25 cellular contexts compared by ENCODE assay signal in the genomic region with DNA sequence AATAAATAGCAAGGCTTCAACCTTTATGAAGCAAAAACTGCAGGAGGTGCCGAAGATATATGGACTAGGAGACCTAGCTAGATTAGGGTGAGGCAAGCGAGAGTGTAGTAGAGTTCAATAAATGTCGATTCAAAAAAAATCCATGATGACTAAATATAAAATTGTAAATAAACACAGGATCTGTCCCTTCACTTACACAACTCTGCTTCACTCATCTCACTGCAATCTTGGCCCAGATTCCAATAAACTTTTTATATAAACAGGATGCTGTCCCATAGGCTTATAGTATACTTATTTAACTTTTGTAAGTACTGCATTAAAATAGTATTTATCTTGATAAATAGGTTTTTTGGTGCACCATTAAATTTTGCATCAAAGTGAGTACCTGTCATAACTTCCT.
DNase-seq lines count a peak whose midpoint lies in the region; ATAC-seq, FAIRE-seq and TF ChIP-seq lines count a peak whose summit lies in the region.
"Had no signal": no experiment of that assay in that cellular context is flagged by ENCODE, and none has a peak within 500 bp of the region (broad histone marks: within the 10 kb centered on the region; RNA-seq: fewer than 3 reads in every experiment).

No MANE protein-coding gene starts in this region.

- peaks cover 9 to 11% of the 10 kb centered on the region in 2 experiments; a peak in 4 of 5 replicates for H3K9me3 Mint-ChIP-seq in H9

- no peak overlapping the region for H2BK20ac ChIP-seq in H9 (ENCODE audit: low read depth, low read length, poor library complexity, severe bottlenecking)
- H2BK20ac ChIP-seq in IMR-90 (ENCODE audit: low read depth, low read length), result no peak overlapping the region

- H3K79me1 ChIP-seq in H9 (ENCODE audit: insufficient read depth, low read depth, low read length, poor library complexity, severe bottlenecking) (no peaks in the 10 kb centered on the region), IMR-90 (ENCODE audit: low read depth in 1 of 2, low read length in 2 of 2) (no peaks in the 10 kb centered on the region)

- H4K20me1 ChIP-seq in H9 (ENCODE audit: control insufficient read depth, insufficient read depth, insufficient read length) (no peaks in the 10 kb centered on the region), IMR-90 (ENCODE audit: insufficient read depth, low read length) (no peaks in the 10 kb centered on the region)
- H4K20me1 ChIP-seq: BLaER1 treated with 17β-estradiol and CSF1 and Interleukin-3, amounts not matched to agents 10 nM and 100 nM had no signal

- no peak overlapping the region for H3K4me3 Mint-ChIP-seq in H9
- H3K4me3 Mint-ChIP-seq: CD14-positive monocyte; CD4-positive, alpha-beta T cell; CD8-positive, alpha-beta memory T cell; GM23338 had no signal

- H4K91ac ChIP-seq in H9 (ENCODE audit: insufficient read length, low read depth, low read length), result no peak overlapping the region
- no peak overlapping the region for H4K91ac ChIP-seq in IMR-90 (ENCODE audit: insufficient read depth, low read depth, low read length)

- H3K23me2 ChIP-seq in H9 (ENCODE audit: insufficient read length, low read depth, low read length, poor library complexity, severe bottlenecking), result no peaks in the 10 kb centered on the region

- H4K8ac ChIP-seq in H9 (replicated peaks; ENCODE audit: insufficient read length, low read depth, low read length) (no peak overlapping the region), IMR-90 (ENCODE audit: low read depth in 2 of 2, low read length in 2 of 2) (no peak overlapping the region)

- peaks cover 0 to 14% (median 9%) of the 10 kb centered on the region in 3 experiments; a peak in 6 of 7 replicates for H3K36me3 Mint-ChIP-seq in H9 (ENCODE audit: insufficient read depth in 1 of 3, low read depth in 3 of 3)
- H3K36me3 Mint-ChIP-seq: CD14-positive monocyte; CD8-positive, alpha-beta memory T cell had no signal

- H3K4me1 Mint-ChIP-seq in H9, result peaks cover 10 to 21% of the 10 kb centered on the region in 2 experiments
- H3K4me1 Mint-ChIP-seq: CD14-positive monocyte; CD8-positive, alpha-beta memory T cell had no signal

- no peak overlapping the region for H3T11ph ChIP-seq in H9 (ENCODE audit: low read length)

- peak; percentile 48; the same call in 1 of the 2 replicates for ATAC-seq in IMR-90 (ENCODE audit: low read depth)
- ATAC-seq in HG03520 (IDR thresholded peaks at IDR 0.05; ENCODE audit: unreplicated experiment), result no peak
- ATAC-seq: A549, GM12878 had no signal

- TF ChIP-seq RAD21 in IMR-90 (IDR thresholded peaks at IDR 0.05; ENCODE audit: low read length), result no peak

- H3K23ac ChIP-seq in H9 (ENCODE audit: insufficient read length, low read depth, low read length) (no peak overlapping the region), IMR-90 (ENCODE audit: low read depth, low read length) (no peak overlapping the region)

- WGBS in H9 (ENCODE audit: extremely low coverage, insufficient read length, low lambda C conversion rate), result no CpG with 5 or more reads among the region's 3 CpGs
- no CpG with 5 or more reads among the region's 3 CpGs for WGBS in IMR-90 (ENCODE audit: extremely low coverage in 2 of 2, insufficient read length in 1 of 2), 2 experiments
- WGBS in small intestine, 3 donors, result 70 to 81% (median 80%) methylated on average over 3 of the region's 3 CpGs

- H3K9ac ChIP-seq in H9 (ENCODE audit: extremely low read depth, insufficient read length, low read length), result no peak overlapping the region
- H3K9ac ChIP-seq in IMR-90 (ENCODE audit: low read depth, low read length), result no peak overlapping the region
- H3K9ac ChIP-seq: BLaER1 treated with 17β-estradiol and CSF1 and Interleukin-3, amounts not matched to agents 10 nM and 100 nM had no signal

- CTCF ChIA-PET in IMR-90 (lab: Yijun Ruan, JAX), result no interaction called here

- H3K4me3 ChIP-seq in IMR-90 (ENCODE audit: insufficient read depth, low read depth, low read length), result no peak overlapping the region
- no peak overlapping the region for H3K4me3 ChIP-seq in choroid plexus epithelial cell (ENCODE audit: low read depth, low read length)
- no peak overlapping the region for H3K4me3 ChIP-seq in fibroblast of villous mesenchyme (ENCODE audit: low read depth, low read length)
- H3K4me3 ChIP-seq in small intestine (ENCODE audit: low read depth in 1 of 2, low read length in 2 of 2), result no peak overlapping the region
- H3K4me3 ChIP-seq: A549; BLaER1 treated with 17β-estradiol and CSF1 and Interleukin-3, amounts not matched to agents 10 nM and 100 nM; GM12878; GM23338; HAP-1 had no signal

- H3K56ac ChIP-seq in H9 (ENCODE audit: insufficient read length, low read depth, low read length) (no peak overlapping the region), IMR-90 (ENCODE audit: extremely low read depth, insufficient read depth, low read length) (no peak overlapping the region)

- no peaks in the 10 kb centered on the region for H3K36me3 ChIP-seq in IMR-90 (ENCODE audit: control insufficient read depth, insufficient read depth, low read length)
- no peaks in the 10 kb centered on the region for H3K36me3 ChIP-seq in small intestine (ENCODE audit: control insufficient read depth in 2 of 2, insufficient read depth in 2 of 2, low read length in 2 of 2)
- H3K36me3 ChIP-seq: BE2C; BLaER1 treated with 17β-estradiol and CSF1 and Interleukin-3, amounts not matched to agents 10 nM and 100 nM; HAP-1 had no signal

- TF ChIP-seq POLR2A in IMR-90 (IDR thresholded peaks at IDR 0.05; ENCODE audit: low read depth, low read length), result no peak

- H3K27ac Mint-ChIP-seq in H9, result no peak overlapping the region
- H3K27ac Mint-ChIP-seq: CD14-positive monocyte; CD4-positive, alpha-beta T cell; CD8-positive, alpha-beta memory T cell had no signal

- H3K4me2 ChIP-seq in H9 (ENCODE audit: insufficient read depth, insufficient read length, low read length) (no peak overlapping the region), IMR-90 (ENCODE audit: low read depth, low read length) (no peak overlapping the region)
- H3K4me2 ChIP-seq: A549; BLaER1 treated with 17β-estradiol and CSF1 and Interleukin-3, amounts not matched to agents 10 nM and 100 nM; GM23338 had no signal

- H2BK15ac ChIP-seq in H9 (ENCODE audit: low read depth, low read length), result no peak overlapping the region
- no peak overlapping the region for H2BK15ac ChIP-seq in IMR-90 (ENCODE audit: low read depth, low read length)

- H2BK120ac ChIP-seq in H9 (ENCODE audit: low read depth, low read length, poor library complexity, severe bottlenecking) (peak overlapping the region; percentile 61), IMR-90 (ENCODE audit: low read depth, low read length) (no peak overlapping the region)

- in situ Hi-C loops in IMR-90 (cut with MboI; ENCODE audit: low sequenced_read_pairs), result no loop called here

- no peak overlapping the region for H2BK12ac ChIP-seq in H9 (ENCODE audit: insufficient read length, low read depth, low read length)

- no peak overlapping the region for H2AK5ac ChIP-seq in H9 (ENCODE audit: insufficient read length, low read length)
- H2AK5ac ChIP-seq in IMR-90 (ENCODE audit: low read depth, low read length), result no peak overlapping the region

- BruUV-seq in IMR-90 (replicated peaks; lab: Mats Ljungman, UMichigan), result no TSS peak

- no peaks in the 10 kb centered on the region for H3K79me2 ChIP-seq in H9 (ENCODE audit: insufficient read depth, low read length)

- DNase-seq in H9 (no peak), IMR-90 (peak; percentile 52), choroid plexus epithelial cell (ENCODE audit: low read depth) (peak; percentile 31), fibroblast of villous mesenchyme (ENCODE audit: low read depth) (peak; percentile 5), small intestine (no peak), kidney glomerular epithelial cell (lab: John Stamatoyannopoulos, UW) (no peak)
- DNase-seq: 8988T; ACHN; AML-193; BE2C; CD4-positive, alpha-beta T cell; CD8-positive, alpha-beta memory T cell; DMS 273 treated with DMSO at 0.1 percent for 48 hours; DMS79; EL; GDM1 had no signal

- H3K14ac ChIP-seq in H9 (ENCODE audit: insufficient read depth, low read length) (no peak overlapping the region), IMR-90 (replicated peaks; ENCODE audit: low read depth, low read length) (no peak overlapping the region)

- H2BK5ac ChIP-seq in H9 (ENCODE audit: insufficient read length, low read length) (no peak overlapping the region), IMR-90 (ENCODE audit: low read depth, low read length, poor library complexity, severe bottlenecking) (no peak overlapping the region)

- no peaks in the 10 kb centered on the region for H3K27me3 Mint-ChIP-seq in H9 (ENCODE audit: low read depth)
- H3K27me3 Mint-ChIP-seq: CD4-positive, alpha-beta T cell had no signal

- H3K4me1 ChIP-seq in H9 (ENCODE audit: insufficient read depth, low read length) (no peaks in the 10 kb centered on the region), IMR-90 (ENCODE audit: control insufficient read depth, insufficient read depth, low read length) (no peaks in the 10 kb centered on the region), small intestine (ENCODE audit: control insufficient read depth in 2 of 2, insufficient read depth in 1 of 2, low read depth in 1 of 2, low read length in 1 of 2) (no peaks in the 10 kb centered on the region)
- H3K4me1 ChIP-seq: A549; BE2C; BLaER1 treated with 17β-estradiol and CSF1 and Interleukin-3, amounts not matched to agents 10 nM and 100 nM; HAP-1 had no signal

- H3K9me1 ChIP-seq in IMR-90 (ENCODE audit: insufficient read depth, low read length), result no peaks in the 10 kb centered on the region

- H4K5ac ChIP-seq in H9 (ENCODE audit: insufficient read length, low read depth, low read length) (no peak overlapping the region), IMR-90 (ENCODE audit: low read depth, low read length) (no peak overlapping the region)

- TF ChIP-seq CTCF in H9 (conservative IDR thresholded peaks at IDR 0.05) (no peak), IMR-90 (conservative IDR thresholded peaks at IDR 0.05; ENCODE audit: low read depth, low read length) (no peak), choroid plexus epithelial cell (conservative IDR thresholded peaks at IDR 0.05; ENCODE audit: low read depth, low read length) (no peak), fibroblast of villous mesenchyme (IDR thresholded peaks at IDR 0.05; ENCODE audit: insufficient read depth, low read depth, low read length) (no peak)

- no peak for FAIRE-seq in small intestine (lab: Jason Lieb, UNC)
- FAIRE-seq: A549, D721Med, GM12878, GM19239 had no signal

- no peak overlapping the region for H3K27ac ChIP-seq in H9 (ENCODE audit: insufficient read length, low read depth, low read length)
- no peak overlapping the region for H3K27ac ChIP-seq in IMR-90 (ENCODE audit: insufficient read depth, low read length)
- no peak overlapping the region for H3K27ac ChIP-seq in small intestine (ENCODE audit: low read depth in 1 of 2, low read length in 1 of 2)
- H3K27ac ChIP-seq: A549; BLaER1 treated with 17β-estradiol and CSF1 and Interleukin-3, amounts not matched to agents 10 nM and 100 nM had no signal

- H3K18ac ChIP-seq in H9 (ENCODE audit: insufficient read length, low read depth, low read length), result no peak overlapping the region
- no peak overlapping the region for H3K18ac ChIP-seq in IMR-90 (ENCODE audit: low read depth, low read length)

- POLR2A ChIA-PET in IMR-90 (lab: Charles Lee; ENCODE audit: unreplicated experiment), result no interaction called here

- H3K4ac ChIP-seq in H9 (ENCODE audit: low read depth, low read length) (no peak overlapping the region), IMR-90 (ENCODE audit: low read depth, low read length) (no peak overlapping the region)

- dilution Hi-C loops in IMR-90 (cut with HindIII; ENCODE audit: low sequenced_read_pairs, unreplicated experiment), result no loop called here

- H3K9me3 ChIP-seq in H9 (ENCODE audit: control insufficient read depth, low read depth, low read length) (no peaks in the 10 kb centered on the region), IMR-90 (ENCODE audit: control insufficient read depth, insufficient read depth, low read length) (no peaks in the 10 kb centered on the region; the same call in 1 of the 2 replicates), small intestine (ENCODE audit: control insufficient read depth, low read depth) (no peaks in the 10 kb centered on the region)
- H3K9me3 ChIP-seq: A549; BE2C; BLaER1 treated with 17β-estradiol and CSF1 and Interleukin-3, amounts not matched to agents 10 nM and 100 nM; HAP-1 had no signal

- H2AFZ ChIP-seq in H9 (ENCODE audit: low read length) (no peak overlapping the region), IMR-90 (replicated peaks; ENCODE audit: low read length, poor library complexity) (no peak overlapping the region)
- H2AFZ ChIP-seq: GM23338 had no signal

- intact Hi-C loops in IMR-90 (cut with micrococcal nuclease), result loop anchor here (10.0 kb wide), 1 partner anchor 137 kb away; no protein-coding TSS in a partner anchor

- H3K27me3 ChIP-seq in H9 (ENCODE audit: insufficient read depth, low read length), result no peaks in the 10 kb centered on the region
- H3K27me3 ChIP-seq in IMR-90 (ENCODE audit: control insufficient read depth, insufficient read depth, low read length), result no peaks in the 10 kb centered on the region
- H3K27me3 ChIP-seq in small intestine (ENCODE audit: control insufficient read depth in 2 of 2, insufficient read depth in 2 of 2, low read length in 2 of 2), result no peaks in the 10 kb centered on the region
- H3K27me3 ChIP-seq: BE2C; BLaER1 treated with 17β-estradiol and CSF1 and Interleukin-3, amounts not matched to agents 10 nM and 100 nM had no signal

- no peak overlapping the region for H2AK9ac ChIP-seq in IMR-90 (replicated peaks; ENCODE audit: low read depth, low read length, poor library complexity)

Comparison
In these comparisons a context has a peak if more than half of its experiments do, and no peak if none do; other contexts are left out.
1. DNase-seq: peak in IMR-90 (single experiment), choroid plexus epithelial cell (single experiment) and fibroblast of villous mesenchyme (single experiment); none in H9 (single experiment), small intestine (single experiment) and kidney glomerular epithelial cell (single experiment).